Comparison of ENCODE assay signal across 8 cellular contexts in genomic region chr12:6452245-6452731, GRCh38. TPM values are rescaled to one million over a fixed set of nuclear protein-coding genes. Genes with fewer than 3 reads are reported as not detected.
A peak's percentile ranks its signal among the peaks of the same experiment; 100 is the strongest.
DNase-seq lines count a peak whose midpoint lies in the region; ATAC-seq and TF ChIP-seq lines count a peak whose summit lies in the region.

No MANE protein-coding gene starts in this region.

- no peaks in the 10 kb centered on the region for H3K27me3 Mint-ChIP-seq in CD4-positive, alpha-beta memory T cell
- H3K27me3 Mint-ChIP-seq in activated naive CD8-positive, alpha-beta T cell, result no peaks in the 10 kb centered on the region

- H3K4me1 ChIP-seq in CD4-positive, alpha-beta memory T cell (ENCODE audit: insufficient read depth, low read length), result peaks cover 68% of the 10 kb centered on the region
- peaks cover 34% of the 10 kb centered on the region for H3K4me1 ChIP-seq in left ventricle myocardium inferior

- peak overlapping the region; percentile 99 for H3K27ac ChIP-seq in CD4-positive, alpha-beta memory T cell (ENCODE audit: low read depth, low read length)
- H3K27ac ChIP-seq in left ventricle myocardium inferior (replicated peaks), result peak overlapping the region; percentile 99

- peaks cover 43 to 77% (median 64%) of the 10 kb centered on the region in 4 donors for H3K4me1 Mint-ChIP-seq in CD4-positive, alpha-beta memory T cell
- H3K4me1 Mint-ChIP-seq in activated naive CD8-positive, alpha-beta T cell (ENCODE audit: low read depth), result peaks cover 78% of the 10 kb centered on the region

- POLR2A ChIA-PET in CD4-positive, alpha-beta memory T cell (lab: Charles Lee; ENCODE audit: partially characterized antibody), result interaction anchor here (1.0 to 18.0 kb wide), 19 partner anchors 9 to 399 kb away, joined by 3 to 728 read pairs (median 13); partner anchors contain the start of genes CDCA3, COPS7A, GAPDH and MRPL51

- peak; percentile 4 for ATAC-seq in HG03280 (IDR thresholded peaks at IDR 0.05; ENCODE audit: unreplicated experiment)

- H3K4me3 Mint-ChIP-seq in CD4-positive, alpha-beta memory T cell, result peak overlapping the region; percentile 96 to 100 (median 98)
- H3K4me3 Mint-ChIP-seq in activated naive CD8-positive, alpha-beta T cell, result peak overlapping the region; percentile 99

- H3K4me3 ChIP-seq in CD4-positive, alpha-beta memory T cell (ENCODE audit: low read length in 2 of 2), result peak overlapping the region; percentile 80
- H3K4me3 ChIP-seq in left ventricle myocardium inferior (peak overlapping the region; percentile 90), retinal pigment epithelial cell (ENCODE audit: low read length) (peak overlapping the region; percentile 34)

- H3K27me3 ChIP-seq in CD4-positive, alpha-beta memory T cell (ENCODE audit: insufficient read depth, low read length), result no peaks in the 10 kb centered on the region
- no peaks in the 10 kb centered on the region for H3K27me3 ChIP-seq in left ventricle myocardium inferior (ENCODE audit: low read depth)

- no peaks in the 10 kb centered on the region for H3K9me3 Mint-ChIP-seq in CD4-positive, alpha-beta memory T cell
- no peaks in the 10 kb centered on the region for H3K9me3 Mint-ChIP-seq in activated naive CD8-positive, alpha-beta T cell (ENCODE audit: low read depth)

- H3K36me3 ChIP-seq in CD4-positive, alpha-beta memory T cell (ENCODE audit: insufficient read depth, low read length), result peaks cover 28% of the 10 kb centered on the region
- H3K36me3 ChIP-seq in left ventricle myocardium inferior, result peaks cover 48% of the 10 kb centered on the region

- H3K27ac Mint-ChIP-seq in CD4-positive, alpha-beta memory T cell, result peak overlapping the region; percentile 95 to 99 (median 99)
- peak overlapping the region; percentile 99 for H3K27ac Mint-ChIP-seq in activated naive CD8-positive, alpha-beta T cell

- H3K9me3 ChIP-seq in CD4-positive, alpha-beta memory T cell (ENCODE audit: control insufficient read depth in 1 of 2, low read length in 2 of 2), result no peaks in the 10 kb centered on the region
- no peaks in the 10 kb centered on the region for H3K9me3 ChIP-seq in left ventricle myocardium inferior (replicated peaks)

- peak in 1 of 5 donors; percentile 53 for DNase-seq in CD4-positive, alpha-beta memory T cell
- no peak for DNase-seq in left ventricle myocardium inferior
- DNase-seq in retinal pigment epithelial cell (ENCODE audit: low read depth), result no peak
- no peak for DNase-seq in activated CD4-positive, CD25-positive, alpha-beta regulatory T cell (lab: John Stamatoyannopoulos, UW)
- DNase-seq in DMS79 treated with DMSO at 0.1 percent for 48 hours (lab: John Stamatoyannopoulos, UW), result no peak
- DNase-seq in stimulated activated CD4-positive, alpha-beta T cell treated with anti-CD3 and anti-CD28 coated beads, Interleukin-2, amount 100 ng/mL, for 48 hours, result no peak

- intact Hi-C loops in CD4-positive, alpha-beta memory T cell (cut with micrococcal nuclease), result loop anchor here (1.0 kb wide), 2 partner anchors 8 to 9 kb away; partner anchors contain the start of gene CD27
- intact Hi-C loops in left ventricle myocardium inferior (cut with micrococcal nuclease), result no loop called here

- CTCF ChIA-PET in CD4-positive, alpha-beta memory T cell (lab: Charles Lee; ENCODE audit: partially characterized antibody), result interaction anchor here (1.4 to 15.4 kb wide), 7 partner anchors 10 to 116 kb away, joined by 4 to 247 read pairs (median 11); partner anchors contain the start of gene VAMP1

- TF ChIP-seq CTCF in left ventricle myocardium inferior (IDR thresholded peaks at IDR 0.05; ENCODE audit: borderline replicate concordance) (no peak), retinal pigment epithelial cell (conservative IDR thresholded peaks at IDR 0.05; ENCODE audit: low read depth, low read length) (no peak)

- peaks cover 50 to 74% of the 10 kb centered on the region in 2 donors for H3K36me3 Mint-ChIP-seq in CD4-positive, alpha-beta memory T cell
- peaks cover 22% of the 10 kb centered on the region for H3K36me3 Mint-ChIP-seq in activated naive CD8-positive, alpha-beta T cell

RNA-seq across cellular contexts. Expression of gene TAPBPL, which starts 0.4 kb away (rescaled TPM):
- total RNA-seq in CD4-positive, alpha-beta memory T cell, result 10 to 100 TPM; 66.4 to 66.9 TPM
- 100 to 1,000 TPM; 102 to 116 TPM for polyA plus RNA-seq in CD4-positive, alpha-beta memory T cell
- total RNA-seq in left ventricle myocardium inferior, result 16.4 TPM

RNA-seq across cellular contexts. Expression of gene CD27, which starts 7.5 kb away (rescaled TPM):
- total RNA-seq in CD4-positive, alpha-beta memory T cell, result 100 to 1,000 TPM; 117 to 124 TPM
- 100 to 1,000 TPM; 343 to 402 TPM for polyA plus RNA-seq in CD4-positive, alpha-beta memory T cell
- total RNA-seq in left ventricle myocardium inferior, result 0.16 TPM

RNA-seq across cellular contexts. Expression of gene VAMP1, which starts 18.2 kb away (rescaled TPM):
- total RNA-seq in CD4-positive, alpha-beta memory T cell, result 100 to 1,000 TPM in 1 of 2 experiments, 10 to 100 TPM in 1; 97.7 to 101 TPM
- polyA plus RNA-seq in CD4-positive, alpha-beta memory T cell, result 10 to 100 TPM; 10.3 to 12.1 TPM
- 4.2 TPM for total RNA-seq in left ventricle myocardium inferior

RNA-seq across cellular contexts. Expression of gene MRPL51, which starts 40.8 kb away (rescaled TPM):
- total RNA-seq in CD4-positive, alpha-beta memory T cell, result 10 to 100 TPM; 85.1 to 89.2 TPM
- 100 to 1,000 TPM; 199 to 205 TPM for polyA plus RNA-seq in CD4-positive, alpha-beta memory T cell
- 235 TPM for total RNA-seq in left ventricle myocardium inferior

RNA-seq across cellular contexts. Expression of gene NCAPD2, which starts 41.6 kb away (rescaled TPM):
- total RNA-seq in CD4-positive, alpha-beta memory T cell, result 10 to 100 TPM; 38.1 to 39.8 TPM
- polyA plus RNA-seq in CD4-positive, alpha-beta memory T cell, result 10 to 100 TPM; 15.7 to 29.0 TPM
- 9.2 TPM for total RNA-seq in left ventricle myocardium inferior

Comparison
In these comparisons a context has a peak if more than half of its experiments do, and no peak if none do; other contexts are left out.
1. H3K4me3 ChIP-seq: peak in every context shown above with its lines; median percentile 90 in left ventricle myocardium inferior; 80 in CD4-positive, alpha-beta memory T cell; 34 in retinal pigment epithelial cell.
2. RNA of gene CD27, which starts 7.5 kb away (total RNA-seq): 117 to 124 TPM in CD4-positive, alpha-beta memory T cell; 0.16 TPM in left ventricle myocardium inferior (single experiment); every median in the first group is over 100 times any median in the second.
3. RNA of gene VAMP1, which starts 18.2 kb away (total RNA-seq): 97.7 to 101 TPM in CD4-positive, alpha-beta memory T cell; 4.2 TPM in left ventricle myocardium inferior (single experiment); every median in the first group is over 10 times any median in the second.